In the genomic region with DNA sequence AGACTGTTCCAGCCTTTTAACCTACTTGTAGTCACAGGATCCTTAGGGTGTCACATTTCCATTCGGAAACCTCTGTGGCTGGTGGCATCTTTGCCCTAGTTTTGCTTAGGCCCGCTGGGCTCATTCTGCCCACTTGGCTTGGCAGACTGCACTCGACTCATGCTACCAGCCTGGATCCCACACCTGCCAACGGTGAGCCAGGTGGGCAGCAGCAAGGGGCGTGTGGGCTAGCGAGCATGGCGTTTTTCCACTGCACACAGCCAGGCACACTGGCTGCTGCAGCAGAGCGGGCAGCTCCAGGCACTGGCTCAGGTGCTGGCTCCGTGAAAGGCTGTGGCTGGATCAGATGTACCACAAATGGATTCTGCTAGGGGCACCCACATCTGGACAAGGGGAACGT, we compare ENCODE assay signal across 33 cellular contexts.
"Had no signal": no experiment of that assay in that cellular context is flagged by ENCODE, and none has a peak within 500 bp of the region (broad histone marks: within the 10 kb centered on the region; RNA-seq: fewer than 3 reads in every experiment).

No MANE protein-coding gene starts in this region.

- FAIRE-seq: astrocyte, bronchial epithelial cell, colon had no signal

- H3K36me3 ChIP-seq: brain microvascular endothelial cell, esophagus muscularis mucosa, WERI-Rb-1 had no signal

- H3K27ac ChIP-seq: brain microvascular endothelial cell, esophagus muscularis mucosa, WERI-Rb-1 had no signal

- H3K27me3 ChIP-seq: brain microvascular endothelial cell, esophagus muscularis mucosa had no signal

- H3K27me3 Mint-ChIP-seq: activated B cell treated with CpG ODN at 0.5 μM for 24 hours; activated CD8-positive, alpha-beta T cell treated with anti-CD3 and anti-CD28 coated beads for 36 hours; activated naive CD8-positive, alpha-beta T cell; activated T-helper 17 cell treated with anti-CD3 and anti-CD28 coated beads, Interleukin-2, amount 50 U/mL, for 72 hours; central memory CD8-positive, alpha-beta T cell; effector memory CD8-positive, alpha-beta T cell; T-helper 17 cell had no signal

- ATAC-seq: activated CD4-positive, CD25-positive, alpha-beta regulatory T cell treated with anti-CD3 and anti-CD28 coated beads, Interleukin-2, amount 50 U/mL, for 24 hours; activated CD8-positive, alpha-beta T cell treated with anti-CD3 and anti-CD28 coated beads for 36 hours; activated T-cell treated with anti-CD3 and anti-CD28 coated beads, Interleukin-2, amount 50 U/mL, for 4 hours; activated T-helper 17 cell treated with anti-CD3 and anti-CD28 coated beads, Interleukin-2, amount 50 U/mL, for 72 hours; effector memory CD8-positive, alpha-beta T cell; T-helper 17 cell had no signal

- H3K4me3 Mint-ChIP-seq: activated B cell treated with CpG ODN at 0.5 μM for 24 hours; activated CD8-positive, alpha-beta T cell treated with anti-CD3 and anti-CD28 coated beads for 36 hours; activated naive CD8-positive, alpha-beta T cell; activated T-cell treated with anti-CD3 and anti-CD28 coated beads, Interleukin-2, amount 50 U/mL, for 4 hours; activated T-helper 17 cell treated with anti-CD3 and anti-CD28 coated beads, Interleukin-2, amount 50 U/mL, for 72 hours; central memory CD8-positive, alpha-beta T cell; effector memory CD8-positive, alpha-beta T cell; T-helper 17 cell; T-helper 2 cell treated with Interferon-gamma antibody and Interleukin-4, amounts not matched to agents 5 μg/mL and 100 μg/mL, for 36 hours had no signal

- H3K9me3 Mint-ChIP-seq: activated B cell treated with CpG ODN at 0.5 μM for 24 hours; activated CD8-positive, alpha-beta T cell treated with anti-CD3 and anti-CD28 coated beads for 36 hours; activated T-helper 17 cell treated with anti-CD3 and anti-CD28 coated beads, Interleukin-2, amount 50 U/mL, for 72 hours; T-helper 2 cell treated with Interferon-gamma antibody and Interleukin-4, amounts not matched to agents 5 μg/mL and 100 μg/mL, for 36 hours had no signal

- H3K27ac Mint-ChIP-seq: activated B cell treated with CpG ODN at 0.5 μM for 24 hours; activated CD8-positive, alpha-beta T cell treated with anti-CD3 and anti-CD28 coated beads for 36 hours; activated naive CD8-positive, alpha-beta T cell; activated T-helper 17 cell treated with anti-CD3 and anti-CD28 coated beads, Interleukin-2, amount 50 U/mL, for 72 hours; effector memory CD8-positive, alpha-beta T cell; T-helper 17 cell; T-helper 2 cell treated with Interferon-gamma antibody and Interleukin-4, amounts not matched to agents 5 μg/mL and 100 μg/mL, for 36 hours had no signal

- H3K36me3 Mint-ChIP-seq: activated naive CD8-positive, alpha-beta T cell had no signal

- H3K4me1 ChIP-seq: esophagus muscularis mucosa had no signal

- H3K4me1 Mint-ChIP-seq: activated B cell treated with CpG ODN at 0.5 μM for 24 hours; activated T-helper 17 cell treated with anti-CD3 and anti-CD28 coated beads, Interleukin-2, amount 50 U/mL, for 72 hours; central memory CD8-positive, alpha-beta T cell; T-helper 17 cell had no signal

- H3K9me3 ChIP-seq: esophagus muscularis mucosa had no signal

- H3K4me3 ChIP-seq: esophagus muscularis mucosa had no signal

- DNase-seq: activated B cell treated with CpG ODN at 0.5 μM for 24 hours; activated CD4-positive, alpha-beta T cell treated with anti-CD3 and anti-CD28 coated beads for 48 hours; activated CD4-positive, alpha-beta T cell treated with anti-CD3 and anti-CD28 coated beads, Interleukin-2, amount 50 U/mL, for 1 hour; activated CD4-positive, alpha-beta T cell treated with anti-CD3 and anti-CD28 coated beads, Interleukin-2, amount 50 U/mL, for 48 hours; activated CD8-positive, alpha-beta memory T cell treated with anti-CD3 and anti-CD28 coated beads for 24 hours; activated CD8-positive, alpha-beta T cell treated with anti-CD3 and anti-CD28 coated beads for 36 hours; activated effector memory CD4-positive, alpha-beta T cell treated with Interleukin-2 at 50 U/mL for 16 hours; activated gamma-delta T cell treated with Interleukin-2 at 50 U/mL for 16 hours; activated naive CD4-positive, alpha-beta T cell treated with anti-CD3 and anti-CD28 coated beads, Interleukin-2, amount 50 U/mL, for 16 hours; activated naive CD4-positive, alpha-beta T cell treated with Interleukin-2 at 50 U/mL for 16 hours; activated T-cell treated with anti-CD3 and anti-CD28 coated beads, Interleukin-2, amount 50 U/mL, for 4 hours; amniotic stem cell; anterior cingulate cortex; brain microvascular endothelial cell; cortex of kidney; dermis blood vessel endothelial cell; effector CD4-positive, alpha-beta T cell; effector memory CD8-positive, alpha-beta T cell; erythroblast; foreskin melanocyte; T-helper 1 cell; T-helper 17 cell; T1000; WERI-Rb-1 had no signal
